Comparison of ENCODE assay signal across 29 cellular contexts in the genomic region with DNA sequence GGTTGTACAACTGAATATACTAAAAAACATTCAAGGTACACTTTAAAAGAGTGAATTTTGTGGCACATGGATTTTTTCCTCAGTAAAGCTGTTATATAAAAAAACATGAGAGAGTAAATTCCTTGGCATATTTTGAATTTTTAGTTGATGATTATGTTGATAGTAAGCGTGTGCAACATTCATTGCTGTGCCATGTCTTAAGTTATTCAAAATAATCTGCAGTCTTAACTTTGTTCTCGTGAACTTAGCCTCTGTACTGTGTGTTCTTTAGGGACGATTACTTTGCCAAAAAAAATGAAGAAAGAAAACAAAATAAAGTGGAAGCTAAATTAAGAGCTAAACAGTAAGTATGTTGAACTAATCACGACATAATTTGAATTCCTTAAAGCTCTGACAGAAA.
DNase-seq lines count a peak whose midpoint lies in the region; ATAC-seq lines count a peak whose summit lies in the region.
"Had no signal": no experiment of that assay in that cellular context is flagged by ENCODE, and none has a peak within 500 bp of the region (broad histone marks: within the 10 kb centered on the region; RNA-seq: fewer than 3 reads in every experiment).

No MANE protein-coding gene starts in this region.

- no peaks in the 10 kb centered on the region for H3K9me3 ChIP-seq in subcutaneous abdominal adipose tissue (ENCODE audit: control insufficient read depth in 5 of 5, low read length in 5 of 5)
- H3K9me3 ChIP-seq: gastrocnemius medialis, lower lobe of right lung, testis had no signal

- H3K4me1 Mint-ChIP-seq in activated naive CD8-positive, alpha-beta T cell (ENCODE audit: low read depth): peaks cover 3% of the 10 kb centered on the region
- peaks cover 4% of the 10 kb centered on the region for H3K4me1 Mint-ChIP-seq in activated naive CD8-positive, alpha-beta T cell treated with anti-CD3 and anti-CD28 coated beads, Interleukin-2, amount 50 U/mL, for 24 hours
- H3K4me1 Mint-ChIP-seq: activated CD4-positive, alpha-beta memory T cell treated with anti-CD3 and anti-CD28 coated beads, Interleukin-2, amount 10 ng/mL, durations not matched to agents 7 days and 5 days had no signal

- peak overlapping the region in 1 of 5 donors; percentile 52 for H3K9ac ChIP-seq in subcutaneous abdominal adipose tissue (ENCODE audit: low read length in 5 of 5)

- H3K36me3 ChIP-seq in subcutaneous abdominal adipose tissue (ENCODE audit: control insufficient read depth in 5 of 5, insufficient read depth in 5 of 5, low read length in 5 of 5): peaks cover 32 to 62% (median 43%) of the 10 kb centered on the region in 5 donors

- H3K27ac ChIP-seq in subcutaneous abdominal adipose tissue (ENCODE audit: low read depth, low read length): peak overlapping the region; percentile 88
- H3K27ac ChIP-seq: C4-2B, gastrocnemius medialis, lower lobe of right lung had no signal

- peak overlapping the region; percentile 34 for H3K27ac Mint-ChIP-seq in activated naive CD8-positive, alpha-beta T cell
- H3K27ac Mint-ChIP-seq in activated naive CD8-positive, alpha-beta T cell treated with anti-CD3 and anti-CD28 coated beads, Interleukin-2, amount 50 U/mL, for 24 hours: no peak overlapping the region
- H3K27ac Mint-ChIP-seq: activated CD4-positive, alpha-beta memory T cell treated with anti-CD3 and anti-CD28 coated beads, Interleukin-2, amount 10 ng/mL, durations not matched to agents 7 days and 5 days; brain; dendritic cell treated with granulocyte-macrophage colony-stimulating factor and Interleukin-4, amounts not matched to agents 40 ng/mL and 50 ng/mL, for 4 days; T-helper 2 cell treated with Interferon-gamma antibody and Interleukin-4, amounts not matched to agents 5 μg/mL and 100 μg/mL, for 36 hours; WTC11 had no signal

- no peak overlapping the region for H3K4me3 Mint-ChIP-seq in activated naive CD8-positive, alpha-beta T cell
- H3K4me3 Mint-ChIP-seq in activated naive CD8-positive, alpha-beta T cell treated with anti-CD3 and anti-CD28 coated beads, Interleukin-2, amount 50 U/mL, for 24 hours: no peak overlapping the region
- H3K4me3 Mint-ChIP-seq: activated CD4-positive, alpha-beta memory T cell treated with anti-CD3 and anti-CD28 coated beads, Interleukin-2, amount 10 ng/mL, durations not matched to agents 7 days and 5 days; brain; dendritic cell treated with granulocyte-macrophage colony-stimulating factor and Interleukin-4, amounts not matched to agents 40 ng/mL and 50 ng/mL, for 4 days; T-helper 2 cell treated with Interferon-gamma antibody and Interleukin-4, amounts not matched to agents 5 μg/mL and 100 μg/mL, for 36 hours; WTC11 had no signal

- no peaks in the 10 kb centered on the region for H3K27me3 ChIP-seq in subcutaneous abdominal adipose tissue (ENCODE audit: control insufficient read depth in 5 of 5, insufficient read depth in 4 of 5, low read length in 5 of 5)
- H3K27me3 ChIP-seq: gastrocnemius medialis, testis had no signal

- ATAC-seq in activated naive CD8-positive, alpha-beta T cell treated with anti-CD3 and anti-CD28 coated beads, Interleukin-2, amount 50 U/mL, for 24 hours: no peak
- ATAC-seq: gastrocnemius medialis, lower lobe of right lung, PC-3, WTC11 had no signal

- peaks cover 0 to 40% (median 17%) of the 10 kb centered on the region in 5 donors for H3K4me1 ChIP-seq in subcutaneous abdominal adipose tissue (ENCODE audit: control insufficient read depth in 5 of 5, insufficient read depth in 5 of 5, low read length in 5 of 5)
- H3K4me1 ChIP-seq: gastrocnemius medialis, testis had no signal

- H3K4me3 ChIP-seq in subcutaneous abdominal adipose tissue (ENCODE audit: low read depth in 1 of 5, low read length in 5 of 5): no peak overlapping the region
- H3K4me3 ChIP-seq: gastrocnemius medialis, lower lobe of right lung, testis had no signal

- H3K27me3 Mint-ChIP-seq in activated naive CD8-positive, alpha-beta T cell: no peaks in the 10 kb centered on the region
- no peaks in the 10 kb centered on the region for H3K27me3 Mint-ChIP-seq in activated naive CD8-positive, alpha-beta T cell treated with anti-CD3 and anti-CD28 coated beads, Interleukin-2, amount 50 U/mL, for 24 hours
- H3K27me3 Mint-ChIP-seq: activated CD4-positive, alpha-beta memory T cell treated with anti-CD3 and anti-CD28 coated beads, Interleukin-2, amount 10 ng/mL, durations not matched to agents 7 days and 5 days; brain; dendritic cell treated with granulocyte-macrophage colony-stimulating factor and Interleukin-4, amounts not matched to agents 40 ng/mL and 50 ng/mL, for 4 days had no signal

- DNase-seq in activated naive CD8-positive, alpha-beta T cell treated with anti-CD3 and anti-CD28 coated beads, Interleukin-2, amount 50 U/mL, for 24 hours: no peak
- DNase-seq in amniotic stem cell (lab: John Stamatoyannopoulos, UW) (peak; percentile 40), fibroblast of the conjunctiva (ENCODE audit: low read depth) (peak; percentile 70), NCI-H2107 (lab: John Stamatoyannopoulos, UW) (no peak), T-helper 2 cell (no peak), RKO (ENCODE audit: low spot score) (no peak)
- DNase-seq: activated CD4-positive, alpha-beta memory T cell treated with anti-CD3 and anti-CD28 coated beads, Interleukin-2, amount 10 ng/mL, durations not matched to agents 7 days and 5 days; activated naive CD4-positive, alpha-beta T cell treated with anti-CD3 and anti-CD28 coated beads, Interleukin-2, amount 50 U/mL, for 16 hours; activated T-cell treated with anti-CD3 and anti-CD28 coated beads, Interleukin-2, amount 50 U/mL, for 48 hours; DMS 273 treated with DMSO at 0.1 percent for 48 hours; gastrocnemius medialis; H7; KG1; kidney; lower lobe of right lung; NCI-H187; NCI-H345; nucleus accumbens; PC-3; SIG-M5; stimulated activated CD4-positive, alpha-beta T cell treated with anti-CD3 and anti-CD28 coated beads, Interleukin-15, amount 100 ng/mL, for 24 hours; testis had no signal

- H3K9me3 Mint-ChIP-seq in activated naive CD8-positive, alpha-beta T cell (ENCODE audit: low read depth): no peaks in the 10 kb centered on the region
- no peaks in the 10 kb centered on the region for H3K9me3 Mint-ChIP-seq in activated naive CD8-positive, alpha-beta T cell treated with anti-CD3 and anti-CD28 coated beads, Interleukin-2, amount 50 U/mL, for 24 hours
- H3K9me3 Mint-ChIP-seq: activated CD4-positive, alpha-beta memory T cell treated with anti-CD3 and anti-CD28 coated beads, Interleukin-2, amount 10 ng/mL, durations not matched to agents 7 days and 5 days; brain; dendritic cell treated with granulocyte-macrophage colony-stimulating factor and Interleukin-4, amounts not matched to agents 40 ng/mL and 50 ng/mL, for 4 days; T-helper 2 cell treated with Interferon-gamma antibody and Interleukin-4, amounts not matched to agents 5 μg/mL and 100 μg/mL, for 36 hours; WTC11 had no signal

- H3K36me3 Mint-ChIP-seq in activated naive CD8-positive, alpha-beta T cell: peaks cover 5% of the 10 kb centered on the region
- peaks cover 48% of the 10 kb centered on the region for H3K36me3 Mint-ChIP-seq in activated naive CD8-positive, alpha-beta T cell treated with anti-CD3 and anti-CD28 coated beads, Interleukin-2, amount 50 U/mL, for 24 hours (ENCODE audit: low read depth)

Comparison
In these comparisons a context has a peak if more than half of its experiments do, and no peak if none do; other contexts are left out.
1. DNase-seq: peak in amniotic stem cell (single experiment) and fibroblast of the conjunctiva (single experiment); none in activated naive CD8-positive, alpha-beta T cell treated with anti-CD3 and anti-CD28 coated beads, Interleukin-2, amount 50 U/mL, for 24 hours (single experiment), NCI-H2107 (single experiment), T-helper 2 cell (0 of 5) and RKO (single experiment).